In the genomic region with DNA sequence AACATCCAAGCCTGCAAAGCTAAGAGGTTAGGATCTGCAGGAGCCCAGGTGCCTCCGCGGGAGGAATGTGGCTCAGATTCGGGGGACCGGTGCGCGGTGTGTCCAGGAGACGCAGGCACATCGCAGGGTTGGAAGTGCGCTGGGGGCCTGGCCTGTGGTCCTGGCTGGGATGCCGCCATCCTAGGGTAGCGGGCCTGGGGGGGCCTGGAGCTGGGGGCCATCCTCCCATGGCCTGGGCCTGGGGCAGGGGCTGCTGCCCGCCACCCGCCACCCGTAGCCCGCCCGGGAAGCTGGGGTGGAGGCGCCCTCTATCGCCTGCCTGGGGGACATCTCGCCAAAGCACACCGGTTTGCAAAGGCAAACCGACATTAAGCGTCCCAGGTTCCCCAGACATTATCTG, we compare ENCODE assay signal across 1 cellular context.
TF ChIP-seq lines count a peak whose summit lies in the region.

No MANE protein-coding gene starts in this region.

TF ChIP-seq in HepG2, 621 proteins besides CTCF, POLR2A, EP300 and RAD21 (continued from another document and continues in another):
- TF ChIP-seq ZNF704 (CRISPR knock-in tag; IDR thresholded peaks at IDR 0.05; ENCODE audit: borderline replicate concordance) (no peak), RAD51 (IDR thresholded peaks at IDR 0.05; ENCODE audit: borderline replicate concordance) (no peak), SP5 (CRISPR knock-in tag; IDR thresholded peaks at IDR 0.05; ENCODE audit: borderline replicate concordance, low read depth) (no peak), MED8 (CRISPR knock-in tag; IDR thresholded peaks at IDR 0.05; ENCODE audit: insufficient replicate concordance) (no peak), GABPA (IDR thresholded peaks at IDR 0.05; ENCODE audit: low read depth, low read length) (no peak), GABPA (CRISPR knock-in tag; IDR thresholded peaks at IDR 0.05; ENCODE audit: low read depth) (no peak), DRAP1 (CRISPR knock-in tag; IDR thresholded peaks at IDR 0.05) (no peak), GABPB1 (CRISPR knock-in tag; IDR thresholded peaks at IDR 0.05) (peak; percentile 35; the same call in 1 of the 2 replicates), ZNF263 (CRISPR knock-in tag; IDR thresholded peaks at IDR 0.05) (0 out of 2 replicates have a peak, but pooled peaks have one; percentile 24), THYN1 (CRISPR knock-in tag; IDR thresholded peaks at IDR 0.05; ENCODE audit: borderline replicate concordance, low read depth) (no peak), SYNCRIP (IDR thresholded peaks at IDR 0.05; ENCODE audit: insufficient read depth, low read depth, low read length) (no peak), GFI1 (CRISPR knock-in tag; IDR thresholded peaks at IDR 0.05; ENCODE audit: borderline replicate concordance) (no peak), MXI1 (IDR thresholded peaks at IDR 0.05; ENCODE audit: borderline replicate concordance, low read depth, low read length) (no peak), BHLHE40 (IDR thresholded peaks at IDR 0.05; ENCODE audit: low read length) (no peak), KDM2A (CRISPR knock-in tag; IDR thresholded peaks at IDR 0.05; ENCODE audit: borderline replicate concordance, low read depth) (peak; percentile 51; the same call in 1 of the 2 replicates), ZBTB20 (CRISPR knock-in tag; IDR thresholded peaks at IDR 0.05; ENCODE audit: borderline replicate concordance, low read depth) (no peak), ZNF781 (CRISPR knock-in tag; IDR thresholded peaks at IDR 0.05; ENCODE audit: borderline replicate concordance, not compliant biosample characterization) (no peak), ZNF75D (CRISPR knock-in tag; IDR thresholded peaks at IDR 0.05; ENCODE audit: borderline replicate concordance) (no peak), TARDBP (CRISPR knock-in tag; IDR thresholded peaks at IDR 0.05) (peak; percentile 36; the same call in 1 of the 2 replicates), BCL6 (CRISPR knock-in tag; IDR thresholded peaks at IDR 0.05) (no peak), ATF2 (CRISPR knock-in tag; IDR thresholded peaks at IDR 0.05) (no peak), MXD4 (CRISPR knock-in tag; IDR thresholded peaks at IDR 0.05) (no peak), SMAD3 (CRISPR knock-in tag; IDR thresholded peaks at IDR 0.05) (0 out of 2 replicates have a peak, but pooled peaks have one; percentile 35), ZNF354B (CRISPR knock-in tag; IDR thresholded peaks at IDR 0.05) (no peak), ZNF276 (CRISPR knock-in tag; IDR thresholded peaks at IDR 0.05; ENCODE audit: low read depth) (no peak), PBX3 (CRISPR knock-in tag; IDR thresholded peaks at IDR 0.05; ENCODE audit: borderline replicate concordance) (no peak), NR2F6 (IDR thresholded peaks at IDR 0.05) (no peak), NR2F6 (CRISPR knock-in tag; IDR thresholded peaks at IDR 0.05) (no peak), ZBTB7A (CRISPR knock-in tag; IDR thresholded peaks at IDR 0.05) (no peak), ZFX (CRISPR knock-in tag; IDR thresholded peaks at IDR 0.05; ENCODE audit: low read depth) (no peak; the same call in 1 of the 2 replicates)
- TF ChIP-seq, protein P1, sequence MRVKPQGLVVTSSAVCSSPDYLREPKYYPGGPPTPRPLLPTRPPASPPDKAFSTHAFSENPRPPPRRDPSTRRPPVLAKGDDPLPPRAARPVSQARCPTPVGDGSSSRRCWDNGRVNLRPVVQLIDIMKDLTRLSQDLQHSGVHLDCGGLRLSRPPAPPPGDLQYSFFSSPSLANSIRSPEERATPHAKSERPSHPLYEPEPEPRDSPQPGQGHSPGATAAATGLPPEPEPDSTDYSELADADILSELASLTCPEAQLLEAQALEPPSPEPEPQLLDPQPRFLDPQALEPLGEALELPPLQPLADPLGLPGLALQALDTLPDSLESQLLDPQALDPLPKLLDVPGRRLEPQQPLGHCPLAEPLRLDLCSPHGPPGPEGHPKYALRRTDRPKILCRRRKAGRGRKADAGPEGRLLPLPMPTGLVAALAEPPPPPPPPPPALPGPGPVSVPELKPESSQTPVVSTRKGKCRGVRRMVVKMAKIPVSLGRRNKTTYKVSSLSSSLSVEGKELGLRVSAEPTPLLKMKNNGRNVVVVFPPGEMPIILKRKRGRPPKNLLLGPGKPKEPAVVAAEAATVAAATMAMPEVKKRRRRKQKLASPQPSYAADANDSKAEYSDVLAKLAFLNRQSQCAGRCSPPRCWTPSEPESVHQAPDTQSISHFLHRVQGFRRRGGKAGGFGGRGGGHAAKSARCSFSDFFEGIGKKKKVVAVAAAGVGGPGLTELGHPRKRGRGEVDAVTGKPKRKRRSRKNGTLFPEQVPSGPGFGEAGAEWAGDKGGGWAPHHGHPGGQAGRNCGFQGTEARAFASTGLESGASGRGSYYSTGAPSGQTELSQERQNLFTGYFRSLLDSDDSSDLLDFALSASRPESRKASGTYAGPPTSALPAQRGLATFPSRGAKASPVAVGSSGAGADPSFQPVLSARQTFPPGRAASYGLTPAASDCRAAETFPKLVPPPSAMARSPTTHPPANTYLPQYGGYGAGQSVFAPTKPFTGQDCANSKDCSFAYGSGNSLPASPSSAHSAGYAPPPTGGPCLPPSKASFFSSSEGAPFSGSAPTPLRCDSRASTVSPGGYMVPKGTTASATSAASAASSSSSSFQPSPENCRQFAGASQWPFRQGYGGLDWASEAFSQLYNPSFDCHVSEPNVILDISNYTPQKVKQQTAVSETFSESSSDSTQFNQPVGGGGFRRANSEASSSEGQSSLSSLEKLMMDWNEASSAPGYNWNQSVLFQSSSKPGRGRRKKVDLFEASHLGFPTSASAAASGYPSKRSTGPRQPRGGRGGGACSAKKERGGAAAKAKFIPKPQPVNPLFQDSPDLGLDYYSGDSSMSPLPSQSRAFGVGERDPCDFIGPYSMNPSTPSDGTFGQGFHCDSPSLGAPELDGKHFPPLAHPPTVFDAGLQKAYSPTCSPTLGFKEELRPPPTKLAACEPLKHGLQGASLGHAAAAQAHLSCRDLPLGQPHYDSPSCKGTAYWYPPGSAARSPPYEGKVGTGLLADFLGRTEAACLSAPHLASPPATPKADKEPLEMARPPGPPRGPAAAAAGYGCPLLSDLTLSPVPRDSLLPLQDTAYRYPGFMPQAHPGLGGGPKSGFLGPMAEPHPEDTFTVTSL (CRISPR knock-in tag; IDR thresholded peaks at IDR 0.05; ENCODE audit: borderline replicate concordance): 0 out of 2 replicates have a peak, but pooled peaks have one; percentile 15
- TF ChIP-seq, protein P2, sequence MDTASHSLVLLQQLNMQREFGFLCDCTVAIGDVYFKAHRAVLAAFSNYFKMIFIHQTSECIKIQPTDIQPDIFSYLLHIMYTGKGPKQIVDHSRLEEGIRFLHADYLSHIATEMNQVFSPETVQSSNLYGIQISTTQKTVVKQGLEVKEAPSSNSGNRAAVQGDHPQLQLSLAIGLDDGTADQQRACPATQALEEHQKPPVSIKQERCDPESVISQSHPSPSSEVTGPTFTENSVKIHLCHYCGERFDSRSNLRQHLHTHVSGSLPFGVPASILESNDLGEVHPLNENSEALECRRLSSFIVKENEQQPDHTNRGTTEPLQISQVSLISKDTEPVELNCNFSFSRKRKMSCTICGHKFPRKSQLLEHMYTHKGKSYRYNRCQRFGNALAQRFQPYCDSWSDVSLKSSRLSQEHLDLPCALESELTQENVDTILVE (CRISPR knock-in tag; IDR thresholded peaks at IDR 0.05): no peak
- TF ChIP-seq, protein P3, sequence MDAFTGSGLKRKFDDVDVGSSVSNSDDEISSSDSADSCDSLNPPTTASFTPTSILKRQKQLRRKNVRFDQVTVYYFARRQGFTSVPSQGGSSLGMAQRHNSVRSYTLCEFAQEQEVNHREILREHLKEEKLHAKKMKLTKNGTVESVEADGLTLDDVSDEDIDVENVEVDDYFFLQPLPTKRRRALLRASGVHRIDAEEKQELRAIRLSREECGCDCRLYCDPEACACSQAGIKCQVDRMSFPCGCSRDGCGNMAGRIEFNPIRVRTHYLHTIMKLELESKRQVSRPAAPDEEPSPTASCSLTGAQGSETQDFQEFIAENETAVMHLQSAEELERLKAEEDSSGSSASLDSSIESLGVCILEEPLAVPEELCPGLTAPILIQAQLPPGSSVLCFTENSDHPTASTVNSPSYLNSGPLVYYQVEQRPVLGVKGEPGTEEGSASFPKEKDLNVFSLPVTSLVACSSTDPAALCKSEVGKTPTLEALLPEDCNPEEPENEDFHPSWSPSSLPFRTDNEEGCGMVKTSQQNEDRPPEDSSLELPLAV (CRISPR knock-in tag; conservative IDR thresholded peaks at IDR 0.05; ENCODE audit: low read depth): no peak
- TF ChIP-seq, protein P4, sequence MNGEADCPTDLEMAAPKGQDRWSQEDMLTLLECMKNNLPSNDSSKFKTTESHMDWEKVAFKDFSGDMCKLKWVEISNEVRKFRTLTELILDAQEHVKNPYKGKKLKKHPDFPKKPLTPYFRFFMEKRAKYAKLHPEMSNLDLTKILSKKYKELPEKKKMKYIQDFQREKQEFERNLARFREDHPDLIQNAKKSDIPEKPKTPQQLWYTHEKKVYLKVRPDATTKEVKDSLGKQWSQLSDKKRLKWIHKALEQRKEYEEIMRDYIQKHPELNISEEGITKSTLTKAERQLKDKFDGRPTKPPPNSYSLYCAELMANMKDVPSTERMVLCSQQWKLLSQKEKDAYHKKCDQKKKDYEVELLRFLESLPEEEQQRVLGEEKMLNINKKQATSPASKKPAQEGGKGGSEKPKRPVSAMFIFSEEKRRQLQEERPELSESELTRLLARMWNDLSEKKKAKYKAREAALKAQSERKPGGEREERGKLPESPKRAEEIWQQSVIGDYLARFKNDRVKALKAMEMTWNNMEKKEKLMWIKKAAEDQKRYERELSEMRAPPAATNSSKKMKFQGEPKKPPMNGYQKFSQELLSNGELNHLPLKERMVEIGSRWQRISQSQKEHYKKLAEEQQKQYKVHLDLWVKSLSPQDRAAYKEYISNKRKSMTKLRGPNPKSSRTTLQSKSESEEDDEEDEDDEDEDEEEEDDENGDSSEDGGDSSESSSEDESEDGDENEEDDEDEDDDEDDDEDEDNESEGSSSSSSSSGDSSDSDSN (CRISPR knock-in tag; IDR thresholded peaks at IDR 0.05): peak; percentile 15; the same call in 1 of the 2 replicates
- TF ChIP-seq, protein P5, sequence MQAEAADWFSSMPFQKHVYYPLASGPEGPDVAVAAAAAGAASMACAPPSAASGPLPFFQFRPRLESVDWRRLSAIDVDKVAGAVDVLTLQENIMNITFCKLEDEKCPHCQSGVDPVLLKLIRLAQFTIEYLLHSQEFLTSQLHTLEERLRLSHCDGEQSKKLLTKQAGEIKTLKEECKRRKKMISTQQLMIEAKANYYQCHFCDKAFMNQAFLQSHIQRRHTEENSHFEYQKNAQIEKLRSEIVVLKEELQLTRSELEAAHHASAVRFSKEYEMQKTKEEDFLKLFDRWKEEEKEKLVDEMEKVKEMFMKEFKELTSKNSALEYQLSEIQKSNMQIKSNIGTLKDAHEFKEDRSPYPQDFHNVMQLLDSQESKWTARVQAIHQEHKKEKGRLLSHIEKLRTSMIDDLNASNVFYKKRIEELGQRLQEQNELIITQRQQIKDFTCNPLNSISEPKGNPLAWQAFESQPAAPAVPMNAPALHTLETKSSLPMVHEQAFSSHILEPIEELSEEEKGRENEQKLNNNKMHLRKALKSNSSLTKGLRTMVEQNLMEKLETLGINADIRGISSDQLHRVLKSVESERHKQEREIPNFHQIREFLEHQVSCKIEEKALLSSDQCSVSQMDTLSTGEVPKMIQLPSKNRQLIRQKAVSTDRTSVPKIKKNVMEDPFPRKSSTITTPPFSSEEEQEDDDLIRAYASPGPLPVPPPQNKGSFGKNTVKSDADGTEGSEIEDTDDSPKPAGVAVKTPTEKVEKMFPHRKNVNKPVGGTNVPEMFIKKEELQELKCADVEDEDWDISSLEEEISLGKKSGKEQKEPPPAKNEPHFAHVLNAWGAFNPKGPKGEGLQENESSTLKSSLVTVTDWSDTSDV (CRISPR knock-in tag; IDR thresholded peaks at IDR 0.05): no peak
